13 cellular contexts compared by ENCODE assay signal in genomic region chr16:81544691-81545365, GRCh38.
A peak's percentile ranks its signal among the peaks of the same experiment; 100 is the strongest.
DNase-seq lines count a peak whose midpoint lies in the region; ATAC-seq and TF ChIP-seq lines count a peak whose summit lies in the region.
"Had no signal": no experiment of that assay in that cellular context is flagged by ENCODE, and none has a peak within 500 bp of the region (broad histone marks: within the 10 kb centered on the region; RNA-seq: fewer than 3 reads in every experiment).

No MANE protein-coding gene starts in this region.

- H3K27me3 Mint-ChIP-seq in CD14-positive monocyte (ENCODE audit: low read depth in 3 of 3) (peaks cover 0 to 3% (median 2%) of the 10 kb centered on the region in 3 donors), memory B cell (no peaks in the 10 kb centered on the region)
- H3K27me3 Mint-ChIP-seq in activated T-helper 17 cell treated with anti-CD3 and anti-CD28 coated beads, Interleukin-2, amount 50 U/mL, for 72 hours: no peaks in the 10 kb centered on the region
- H3K27me3 Mint-ChIP-seq in activated T-helper 1 cell treated with anti-CD3 and anti-CD28 coated beads, Interleukin-12 subunit alpha, Interleukin-12 subunit beta, Interleukin-2, Interleukin-4 antibody, amounts not matched to agents 30 ng/mL and 10 ng/mL and 1 ng/mL, durations not matched to agents 14 hours and 24 hours and 36 hours (ENCODE audit: insufficient read depth): no peaks in the 10 kb centered on the region

- H3K4me3 Mint-ChIP-seq in CD14-positive monocyte (peak overlapping the region; percentile 21 to 83), memory B cell (no peak overlapping the region)
- H3K4me3 Mint-ChIP-seq in activated T-helper 17 cell treated with anti-CD3 and anti-CD28 coated beads, Interleukin-2, amount 50 U/mL, for 72 hours: peak overlapping the region; percentile 63
- H3K4me3 Mint-ChIP-seq in activated T-helper 1 cell treated with anti-CD3 and anti-CD28 coated beads, Interleukin-12 subunit alpha, Interleukin-12 subunit beta, Interleukin-2, Interleukin-4 antibody, amounts not matched to agents 30 ng/mL and 10 ng/mL and 1 ng/mL, durations not matched to agents 14 hours and 24 hours and 36 hours: no peak overlapping the region
- H3K4me3 Mint-ChIP-seq: H9 had no signal

- no peak for DNase-seq in CD14-positive monocyte (ENCODE audit: low spot score)
- no peak for DNase-seq in memory B cell (ENCODE audit: low spot score in 2 of 2)
- no peak for DNase-seq in DMS 273 treated with DMSO at 0.1 percent for 48 hours (lab: John Stamatoyannopoulos, UW)
- no peak for DNase-seq in HPDE6-E6E7 (ENCODE audit: extremely low spot score)
- DNase-seq in stimulated activated CD4-positive, alpha-beta T cell treated with anti-CD3 and anti-CD28 coated beads, Interleukin-1b, Interleukin-23, amount 100 ng/mL, for 48 hours: no peak
- no peak for DNase-seq in activated T-helper 1 cell treated with anti-CD3 and anti-CD28 coated beads, Interleukin-12 subunit alpha, Interleukin-12 subunit beta, Interleukin-2, Interleukin-4 antibody, amounts not matched to agents 30 ng/mL and 10 ng/mL and 1 ng/mL, durations not matched to agents 14 hours and 24 hours and 36 hours (ENCODE audit: low spot score)
- DNase-seq: H9, NCI-H2227 treated with DMSO at 0.1 percent for 48 hours, SIG-M5, sigmoid colon, upper lobe of left lung had no signal

- H3K27ac Mint-ChIP-seq in CD14-positive monocyte (peak overlapping the region in 6 of 7 donors; percentile 6 to 85 (median 62)), memory B cell (peak overlapping the region; percentile 62)
- no peak overlapping the region for H3K27ac Mint-ChIP-seq in activated T-helper 17 cell treated with anti-CD3 and anti-CD28 coated beads, Interleukin-2, amount 50 U/mL, for 72 hours
- no peak overlapping the region for H3K27ac Mint-ChIP-seq in activated T-helper 1 cell treated with anti-CD3 and anti-CD28 coated beads, Interleukin-12 subunit alpha, Interleukin-12 subunit beta, Interleukin-2, Interleukin-4 antibody, amounts not matched to agents 30 ng/mL and 10 ng/mL and 1 ng/mL, durations not matched to agents 14 hours and 24 hours and 36 hours

- intact Hi-C loops in CD14-positive monocyte (cut with micrococcal nuclease): loop anchor here in 1 of 2 donors (5.0 kb wide), 1 partner anchor 33 kb away; no protein-coding TSS in a partner anchor
- intact Hi-C loops in activated T-helper 1 cell treated with anti-CD3 and anti-CD28 coated beads, Interleukin-12 subunit alpha, Interleukin-12 subunit beta, Interleukin-2, Interleukin-4 antibody, amounts not matched to agents 30 ng/mL and 10 ng/mL and 1 ng/mL, durations not matched to agents 14 hours and 24 hours and 36 hours (cut with micrococcal nuclease): no loop called here

- H3K36me3 Mint-ChIP-seq in CD14-positive monocyte (peaks cover 23% of the 10 kb centered on the region in 2 donors), memory B cell (no peaks in the 10 kb centered on the region)
- H3K36me3 Mint-ChIP-seq in activated T-helper 17 cell treated with anti-CD3 and anti-CD28 coated beads, Interleukin-2, amount 50 U/mL, for 72 hours (ENCODE audit: low read depth): no peaks in the 10 kb centered on the region
- no peaks in the 10 kb centered on the region for H3K36me3 Mint-ChIP-seq in activated T-helper 1 cell treated with anti-CD3 and anti-CD28 coated beads, Interleukin-12 subunit alpha, Interleukin-12 subunit beta, Interleukin-2, Interleukin-4 antibody, amounts not matched to agents 30 ng/mL and 10 ng/mL and 1 ng/mL, durations not matched to agents 14 hours and 24 hours and 36 hours (ENCODE audit: low read depth)

- peak; percentile 72 for ATAC-seq in HG02943 (IDR thresholded peaks at IDR 0.05; ENCODE audit: low read depth, unreplicated experiment)
- no peak for ATAC-seq in activated T-helper 17 cell treated with anti-CD3 and anti-CD28 coated beads, Interleukin-2, amount 50 U/mL, for 72 hours (replicated peaks)
- no peak for ATAC-seq in memory B cell (ENCODE audit: low read depth)

- H3K4me1 Mint-ChIP-seq in CD14-positive monocyte (peaks cover 80% of the 10 kb centered on the region), memory B cell (peaks cover 38% of the 10 kb centered on the region)
- peaks cover 38% of the 10 kb centered on the region for H3K4me1 Mint-ChIP-seq in activated T-helper 17 cell treated with anti-CD3 and anti-CD28 coated beads, Interleukin-2, amount 50 U/mL, for 72 hours
- peaks cover 16% of the 10 kb centered on the region for H3K4me1 Mint-ChIP-seq in activated T-helper 1 cell treated with anti-CD3 and anti-CD28 coated beads, Interleukin-12 subunit alpha, Interleukin-12 subunit beta, Interleukin-2, Interleukin-4 antibody, amounts not matched to agents 30 ng/mL and 10 ng/mL and 1 ng/mL, durations not matched to agents 14 hours and 24 hours and 36 hours (ENCODE audit: low read depth)

- H3K9me3 Mint-ChIP-seq in CD14-positive monocyte: no peaks in the 10 kb centered on the region
- no peaks in the 10 kb centered on the region for H3K9me3 Mint-ChIP-seq in activated T-helper 17 cell treated with anti-CD3 and anti-CD28 coated beads, Interleukin-2, amount 50 U/mL, for 72 hours
- no peaks in the 10 kb centered on the region for H3K9me3 Mint-ChIP-seq in memory B cell
- no peaks in the 10 kb centered on the region for H3K9me3 Mint-ChIP-seq in activated T-helper 1 cell treated with anti-CD3 and anti-CD28 coated beads, Interleukin-12 subunit alpha, Interleukin-12 subunit beta, Interleukin-2, Interleukin-4 antibody, amounts not matched to agents 30 ng/mL and 10 ng/mL and 1 ng/mL, durations not matched to agents 14 hours and 24 hours and 36 hours
- H3K9me3 Mint-ChIP-seq: H9 had no signal

- no peak for TF ChIP-seq CTCF in CD14-positive monocyte (IDR thresholded peaks at IDR 0.05)

Comparison
In these comparisons a context has a peak if more than half of its experiments do, and no peak if none do; other contexts are left out.
1. H3K27ac Mint-ChIP-seq: peak in CD14-positive monocyte (6 of 7) and memory B cell (single experiment); none in activated T-helper 17 cell treated with anti-CD3 and anti-CD28 coated beads, Interleukin-2, amount 50 U/mL, for 72 hours (single experiment) and activated T-helper 1 cell treated with anti-CD3 and anti-CD28 coated beads, Interleukin-12 subunit alpha, Interleukin-12 subunit beta, Interleukin-2, Interleukin-4 antibody, amounts not matched to agents 30 ng/mL and 10 ng/mL and 1 ng/mL, durations not matched to agents 14 hours and 24 hours and 36 hours (single experiment).
2. H3K4me3 Mint-ChIP-seq: peak in CD14-positive monocyte (2 of 2) and activated T-helper 17 cell treated with anti-CD3 and anti-CD28 coated beads, Interleukin-2, amount 50 U/mL, for 72 hours (single experiment); none in memory B cell (single experiment) and activated T-helper 1 cell treated with anti-CD3 and anti-CD28 coated beads, Interleukin-12 subunit alpha, Interleukin-12 subunit beta, Interleukin-2, Interleukin-4 antibody, amounts not matched to agents 30 ng/mL and 10 ng/mL and 1 ng/mL, durations not matched to agents 14 hours and 24 hours and 36 hours (single experiment).